ENCODE assay signal across 8 cellular contexts in the genomic region with DNA sequence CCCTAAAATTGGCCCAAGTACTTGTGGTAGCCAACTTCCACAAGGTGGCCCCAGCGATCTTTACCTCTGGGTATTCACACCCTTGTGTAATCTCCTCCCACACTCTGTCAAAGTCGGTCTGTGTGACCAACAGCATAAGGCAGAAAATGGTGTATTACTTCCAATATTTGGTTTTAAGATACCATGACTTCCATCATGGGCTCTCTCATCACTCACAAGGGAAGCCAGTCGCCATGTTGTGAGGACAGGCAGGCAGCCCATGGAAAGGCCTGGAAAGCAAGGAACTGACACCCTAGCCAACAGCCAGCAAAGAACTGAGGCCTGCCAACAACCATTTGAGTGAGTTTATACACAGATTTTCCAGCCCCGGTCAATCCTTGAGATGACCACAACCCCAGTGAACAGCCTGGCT.
DNase-seq lines count a peak whose midpoint lies in the region; ATAC-seq and TF ChIP-seq lines count a peak whose summit lies in the region.

No MANE protein-coding gene starts in this region.

- in situ Hi-C loops in G401 (cut with HindIII; ENCODE audit: low sequenced_read_pairs): no loop called here

- ATAC-seq in GM21825 (IDR thresholded peaks at IDR 0.05; ENCODE audit: unreplicated experiment): peak; percentile 94
- ATAC-seq in upper lobe of right lung: peak; percentile 93

- H3K4me2 ChIP-seq in KMS-11 (peak overlapping the region; percentile 52), osteoblast (ENCODE audit: insufficient read depth, low read length) (peak overlapping the region; percentile 48)

- H3K4me1 ChIP-seq in KMS-11 (ENCODE audit: low read depth, poor library complexity, severe bottlenecking): peaks cover 41% of the 10 kb centered on the region
- H3K4me1 ChIP-seq in osteoblast (ENCODE audit: insufficient read depth, low read length): peaks cover 15% of the 10 kb centered on the region
- peaks cover 23% of the 10 kb centered on the region for H3K4me1 ChIP-seq in upper lobe of right lung

- intact Hi-C loops in upper lobe of right lung (cut with DNase I): no loop called here

- H3K9me3 ChIP-seq in osteoblast (ENCODE audit: low read depth, low read length) (no peaks in the 10 kb centered on the region), upper lobe of right lung (no peaks in the 10 kb centered on the region)

- peak; percentile 51 for DNase-seq in G401 (ENCODE audit: low spot score)
- peak; percentile 94 for DNase-seq in RKO (ENCODE audit: low spot score)
- DNase-seq in activated T-helper 1 cell treated with anti-CD3 and anti-CD28 coated beads, Interleukin-2, amount 50 U/mL, for 16 hours (ENCODE audit: low read depth in 1 of 2, low spot score in 1 of 2): peak; percentile 35 to 46
- peak; percentile 86 for DNase-seq in fibroblast of the conjunctiva (ENCODE audit: low read depth)
- DNase-seq in osteoblast (ENCODE audit: insufficient read length, low spot score, missing footprints): peak; percentile 84
- peak; percentile 76 for DNase-seq in upper lobe of right lung

- H3K27me3 ChIP-seq in KMS-11 (ENCODE audit: insufficient read depth, low read depth) (no peaks in the 10 kb centered on the region), osteoblast (ENCODE audit: insufficient read depth, low read length) (no peaks in the 10 kb centered on the region), upper lobe of right lung (no peaks in the 10 kb centered on the region)

- H2AFZ ChIP-seq in KMS-11 (ENCODE audit: low read depth) (peak overlapping the region; percentile 71), osteoblast (ENCODE audit: low read length) (peak overlapping the region; percentile 88)

- H3K36me3 ChIP-seq in KMS-11 (ENCODE audit: insufficient read depth): no peaks in the 10 kb centered on the region
- H3K36me3 ChIP-seq in osteoblast (ENCODE audit: insufficient read depth, low read length): no peaks in the 10 kb centered on the region
- no peaks in the 10 kb centered on the region for H3K36me3 ChIP-seq in upper lobe of right lung

- H4K20me1 ChIP-seq in KMS-11 (ENCODE audit: insufficient read depth) (no peaks in the 10 kb centered on the region), osteoblast (ENCODE audit: insufficient read depth, low read length) (no peaks in the 10 kb centered on the region)

- TF ChIP-seq CTCF in KMS-11 (conservative IDR thresholded peaks at IDR 0.05; ENCODE audit: low read depth, low read length): peak; percentile 93
- TF ChIP-seq CTCF in osteoblast (IDR thresholded peaks at IDR 0.05; ENCODE audit: extremely low read depth, low read depth, low read length): peak; percentile 89
- peak; percentile 80 for TF ChIP-seq CTCF in upper lobe of right lung (IDR thresholded peaks at IDR 0.05)

- H3K79me2 ChIP-seq in KMS-11 (ENCODE audit: insufficient read depth, low read depth) (no peaks in the 10 kb centered on the region), osteoblast (ENCODE audit: insufficient read depth, low read length) (no peaks in the 10 kb centered on the region)

- H3K4me3 ChIP-seq in KMS-11 (IDR thresholded peaks at IDR 0.05; ENCODE audit: insufficient read depth, low read depth, low read length) (no peak overlapping the region), osteoblast (ENCODE audit: insufficient read depth, low read length) (no peak overlapping the region), upper lobe of right lung (peak overlapping the region; percentile 37)

- peak overlapping the region; percentile 18; the same call in 1 of the 2 replicates for H3K9ac ChIP-seq in KMS-11

- H3K27ac ChIP-seq in KMS-11 (peak overlapping the region; percentile 9), osteoblast (ENCODE audit: low read depth, low read length) (peak overlapping the region; percentile 67), upper lobe of right lung (peak overlapping the region; percentile 65)

Comparison
In these comparisons a context has a peak if more than half of its experiments do, and no peak if none do; other contexts are left out.
1. DNase-seq: peak in every context shown above with its lines; median percentile 94 in RKO; 86 in fibroblast of the conjunctiva; 84 in osteoblast; 76 in upper lobe of right lung; 51 in G401; 40 in activated T-helper 1 cell treated with anti-CD3 and anti-CD28 coated beads, Interleukin-2, amount 50 U/mL, for 16 hours.
2. H3K27ac ChIP-seq: peak in every context shown above with its lines; median percentile 67 in osteoblast; 65 in upper lobe of right lung; 9 in KMS-11.